In the genomic region with DNA sequence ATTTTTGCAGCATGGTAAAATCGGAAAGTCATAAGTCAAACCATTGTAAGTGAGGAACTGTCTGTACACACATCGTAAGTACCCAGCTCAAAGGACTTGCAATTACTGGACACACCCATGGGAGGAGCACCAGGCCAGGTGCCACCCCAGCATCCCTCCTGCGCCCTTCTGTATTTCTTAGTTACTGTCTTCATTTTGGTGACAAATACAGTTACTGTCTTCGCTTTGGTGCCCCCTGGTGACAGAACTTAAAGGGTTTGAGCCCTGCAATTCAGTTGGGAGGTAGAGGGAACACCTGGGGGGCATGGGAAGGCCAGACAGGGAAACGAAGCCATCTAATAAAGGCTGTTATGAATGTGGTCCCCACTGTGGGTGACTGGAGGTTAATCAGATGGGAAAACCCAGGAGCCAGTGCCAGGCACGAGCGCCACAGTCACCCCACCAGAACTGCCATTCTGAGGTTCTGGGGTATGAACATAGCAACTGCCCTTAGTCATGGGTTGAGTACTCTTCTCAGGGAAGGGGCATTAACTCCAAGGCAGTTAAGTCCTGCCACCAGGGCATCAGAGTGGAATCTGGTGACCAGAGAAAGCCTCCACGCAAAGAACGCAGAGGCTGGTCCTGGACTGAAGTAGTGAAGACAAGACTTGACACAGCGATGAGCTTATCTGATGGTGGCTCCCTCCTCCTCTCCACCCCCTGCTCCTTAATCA, we compare ENCODE assay signal across 9 cellular contexts.
DNase-seq lines count a peak whose midpoint lies in the region; FAIRE-seq and TF ChIP-seq lines count a peak whose summit lies in the region.
"Had no signal": no experiment of that assay in that cellular context is flagged by ENCODE, and none has a peak within 500 bp of the region (broad histone marks: within the 10 kb centered on the region; RNA-seq: fewer than 3 reads in every experiment).

No MANE protein-coding gene starts in this region.

- no peaks in the 10 kb centered on the region for H3K36me3 Mint-ChIP-seq in mesothelial cell of epicardium

- TF ChIP-seq CTCF in HFF-Myc (IDR thresholded peaks at IDR 0.05; ENCODE audit: low read depth, low read length, missing control alignments) (peak; percentile 66), bronchial epithelial cell (IDR thresholded peaks at IDR 0.05; ENCODE audit: insufficient read depth, low read length, severe bottlenecking) (peak; percentile 48), mesothelial cell of epicardium (IDR thresholded peaks at IDR 0.05; ENCODE audit: unreplicated experiment) (peak; percentile 41), uterus (IDR thresholded peaks at IDR 0.05) (peak in 3 of 4 experiments; percentile 25 to 29 (median 28))

- no peak overlapping the region for H3K4me3 Mint-ChIP-seq in mesothelial cell of epicardium
- H3K4me3 Mint-ChIP-seq: activated B cell treated with CpG ODN at 0.5 μM for 24 hours had no signal

- H3K27ac Mint-ChIP-seq in mesothelial cell of epicardium: no peak overlapping the region
- H3K27ac Mint-ChIP-seq: activated B cell treated with CpG ODN at 0.5 μM for 24 hours had no signal

- H3K27ac ChIP-seq in uterus: no peak overlapping the region

- intact Hi-C loops in uterus (cut with DNase I; ENCODE audit: low total_unique reads): no loop called here

- H3K9me3 Mint-ChIP-seq in mesothelial cell of epicardium: no peaks in the 10 kb centered on the region
- H3K9me3 Mint-ChIP-seq: activated B cell treated with CpG ODN at 0.5 μM for 24 hours had no signal

- H3K27me3 ChIP-seq in bronchial epithelial cell (ENCODE audit: control insufficient read depth, insufficient read depth, low read length) (peaks cover 1% of the 10 kb centered on the region), uterus (no peaks in the 10 kb centered on the region)

- H3K4me3 ChIP-seq in HFF-Myc (replicated peaks; ENCODE audit: low read depth, low read length) (no peak overlapping the region), bronchial epithelial cell (ENCODE audit: low read depth, low read length) (no peak overlapping the region), uterus (no peak overlapping the region)

- no peaks in the 10 kb centered on the region for H3K9me3 ChIP-seq in uterus

- peaks cover 66% of the 10 kb centered on the region for H3K27me3 Mint-ChIP-seq in mesothelial cell of epicardium (ENCODE audit: low read depth)

- no peaks in the 10 kb centered on the region for H3K4me1 Mint-ChIP-seq in mesothelial cell of epicardium
- H3K4me1 Mint-ChIP-seq: activated B cell treated with CpG ODN at 0.5 μM for 24 hours had no signal

- DNase-seq in D341Med (ENCODE audit: low spot score) (peak; percentile 59), HFF-Myc (ENCODE audit: extremely low read depth, low read depth) (peak; percentile 26), SK-MEL-5 (ENCODE audit: low read depth, low spot score) (peak; percentile 48), bronchial epithelial cell (ENCODE audit: low read depth) (peak; percentile 42), mesothelial cell of epicardium (ENCODE audit: low spot score in 2 of 2, unreplicated experiment in 2 of 2) (no peak), uterus (no peak), GOT3 (lab: John Stamatoyannopoulos, UW) (no peak), NCI-H2029 treated with DMSO at 0.1 percent for 48 hours (lab: John Stamatoyannopoulos, UW) (no peak)
- DNase-seq: activated B cell treated with CpG ODN at 0.5 μM for 24 hours had no signal

- H3K36me3 ChIP-seq in bronchial epithelial cell (ENCODE audit: control insufficient read depth, insufficient read depth, low read length): no peaks in the 10 kb centered on the region
- no peaks in the 10 kb centered on the region for H3K36me3 ChIP-seq in uterus

- in situ Hi-C loops in SK-MEL-5 (cut with HindIII; ENCODE audit: low pct_unique_long_range_greater_than_20kb, low sequenced_read_pairs): no loop called here

- peak; percentile 47 for FAIRE-seq in bronchial epithelial cell (lab: Jason Lieb, UNC)

- H3K4me1 ChIP-seq in uterus: no peaks in the 10 kb centered on the region

- no peak for TF ChIP-seq POLR2A in uterus (IDR thresholded peaks at IDR 0.05)

Comparison
In these comparisons a context has a peak if more than half of its experiments do, and no peak if none do; other contexts are left out.
1. DNase-seq: peak in D341Med (single experiment), HFF-Myc (single experiment), SK-MEL-5 (single experiment) and bronchial epithelial cell (single experiment); none in mesothelial cell of epicardium (0 of 2), uterus (0 of 2), GOT3 (single experiment) and NCI-H2029 treated with DMSO at 0.1 percent for 48 hours (single experiment).
2. Peak in every context shown above with its lines, with median percentiles within 50 percentile points of each other: CTCF ChIP-seq.